17 cellular contexts compared by ENCODE assay signal in the genomic region with DNA sequence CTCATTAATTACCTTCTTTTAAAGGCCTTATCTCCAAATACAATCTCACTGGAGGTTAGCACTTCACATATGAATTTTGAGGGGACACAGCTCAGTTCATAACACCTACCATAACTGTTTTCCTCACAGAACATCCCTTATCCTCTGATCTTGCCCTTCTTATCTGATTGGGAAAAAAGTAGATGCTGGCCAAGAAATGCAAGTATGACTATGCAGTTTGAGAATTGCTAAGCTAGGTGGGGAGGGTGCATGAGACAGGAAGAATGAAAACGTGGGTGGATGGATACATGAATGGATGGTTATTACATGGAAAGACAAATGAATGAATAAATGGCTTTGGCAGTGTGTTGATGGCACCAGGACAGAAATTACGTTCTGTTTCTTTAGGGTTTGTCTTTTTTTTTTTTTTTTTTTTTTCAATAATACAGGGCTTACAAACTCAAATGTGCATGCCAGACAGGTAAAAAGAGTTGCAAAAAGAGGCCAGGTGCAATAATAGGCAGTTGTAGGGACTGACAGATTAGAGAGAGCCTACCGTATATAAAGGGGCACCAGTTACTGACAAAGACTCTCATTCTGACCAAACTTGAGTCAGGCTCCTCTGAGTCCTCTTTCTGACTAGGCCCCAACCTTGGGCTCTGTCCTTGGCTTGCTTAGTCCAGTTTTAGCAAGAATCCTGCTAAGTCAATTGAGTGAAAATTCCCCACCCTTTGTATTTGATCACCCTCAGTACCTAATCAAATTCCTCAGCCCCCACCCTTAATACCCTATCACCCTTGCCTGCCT.
DNase-seq lines count a peak whose midpoint lies in the region; ATAC-seq and TF ChIP-seq lines count a peak whose summit lies in the region.
"Had no signal": no experiment of that assay in that cellular context is flagged by ENCODE, and none has a peak within 500 bp of the region (broad histone marks: within the 10 kb centered on the region; RNA-seq: fewer than 3 reads in every experiment).

No MANE protein-coding gene starts in this region.

- POLR2A ChIA-PET in activated CD4-positive, alpha-beta T cell treated with anti-CD3 and anti-CD28 coated beads for 36 hours (lab: Charles Lee): interaction anchor here (0.5 kb wide), 1 partner anchor 635 kb away, joined by 3 read pairs; no protein-coding TSS in a partner anchor

- H3K9me3 Mint-ChIP-seq in activated CD4-positive, alpha-beta T cell treated with anti-CD3 and anti-CD28 coated beads for 36 hours (ENCODE audit: low read depth): no peaks in the 10 kb centered on the region
- H3K9me3 Mint-ChIP-seq: activated naive CD4-positive, alpha-beta T cell treated with anti-CD3 and anti-CD28 coated beads for 36 hours; IgD-negative memory B cell had no signal

- H3K4me3 Mint-ChIP-seq in activated CD4-positive, alpha-beta T cell treated with anti-CD3 and anti-CD28 coated beads for 36 hours: no peak overlapping the region
- H3K4me3 Mint-ChIP-seq: activated naive CD4-positive, alpha-beta T cell treated with anti-CD3 and anti-CD28 coated beads for 36 hours; IgD-negative memory B cell had no signal

- H3K27me3 Mint-ChIP-seq in activated CD4-positive, alpha-beta T cell treated with anti-CD3 and anti-CD28 coated beads for 36 hours: no peaks in the 10 kb centered on the region
- H3K27me3 Mint-ChIP-seq: IgD-negative memory B cell had no signal

- peaks cover 41% of the 10 kb centered on the region for H3K4me1 Mint-ChIP-seq in activated CD4-positive, alpha-beta T cell treated with anti-CD3 and anti-CD28 coated beads for 36 hours

- no peak for DNase-seq in activated CD4-positive, alpha-beta T cell treated with anti-CD3 and anti-CD28 coated beads for 36 hours
- DNase-seq in activated CD4-positive, alpha-beta T cell treated with anti-CD3 and anti-CD28 coated beads, Interleukin-2, amount 50 U/mL, for 4 hours: no peak
- DNase-seq in RPMI7951 (ENCODE audit: low read depth) (peak; percentile 74), choroid plexus epithelial cell (ENCODE audit: low read depth) (peak; percentile 57), renal cortical epithelial cell (ENCODE audit: low read depth) (peak; percentile 36), NCI-H69 (lab: John Stamatoyannopoulos, UW) (no peak)
- DNase-seq: activated CD4-positive, alpha-beta T cell treated with anti-CD3 and anti-CD28 coated beads, Interleukin-2, amount 50 U/mL, for 48 hours; activated naive CD4-positive, alpha-beta T cell treated with anti-CD3 and anti-CD28 coated beads for 36 hours; COR-L47; hippocampal formation; left ventricle myocardium superior; NCI-H1417 treated with DMSO at 0.1 percent for 48 hours; NCI-H524 treated with DMSO at 0.1 percent for 48 hours; substantia nigra had no signal

- H3K4me3 ChIP-seq in choroid plexus epithelial cell (ENCODE audit: low read depth, low read length): no peak overlapping the region

- no peak for TF ChIP-seq CTCF in choroid plexus epithelial cell (conservative IDR thresholded peaks at IDR 0.05; ENCODE audit: low read depth, low read length)

- H3K36me3 Mint-ChIP-seq in activated CD4-positive, alpha-beta T cell treated with anti-CD3 and anti-CD28 coated beads for 36 hours (ENCODE audit: low read depth): no peaks in the 10 kb centered on the region
- H3K36me3 Mint-ChIP-seq: IgD-negative memory B cell had no signal

- ATAC-seq in activated CD4-positive, alpha-beta T cell treated with anti-CD3 and anti-CD28 coated beads for 36 hours: peak; percentile 59
- ATAC-seq in GM19397 (IDR thresholded peaks at IDR 0.05; ENCODE audit: unreplicated experiment) (no peak), GM19324 (IDR thresholded peaks at IDR 0.05; ENCODE audit: low FRiP score, unreplicated experiment) (no peak)
- ATAC-seq: left ventricle myocardium superior had no signal

- CTCF ChIA-PET in activated CD4-positive, alpha-beta T cell treated with anti-CD3 and anti-CD28 coated beads for 36 hours (lab: Charles Lee): no interaction called here

- peak overlapping the region; percentile 12 for H3K27ac Mint-ChIP-seq in activated CD4-positive, alpha-beta T cell treated with anti-CD3 and anti-CD28 coated beads for 36 hours
- H3K27ac Mint-ChIP-seq: activated naive CD4-positive, alpha-beta T cell treated with anti-CD3 and anti-CD28 coated beads for 36 hours; IgD-negative memory B cell had no signal

- intact Hi-C loops in activated CD4-positive, alpha-beta T cell treated with anti-CD3 and anti-CD28 coated beads for 36 hours (cut with DNase I, micrococcal nuclease): loop anchor here in 1 of 2 experiments (5.0 kb wide), 1 partner anchor 294 kb away; no protein-coding TSS in a partner anchor

Comparison
In these comparisons a context has a peak if more than half of its experiments do, and no peak if none do; other contexts are left out.
1. DNase-seq: peak in RPMI7951 (single experiment), choroid plexus epithelial cell (single experiment) and renal cortical epithelial cell (single experiment); none in activated CD4-positive, alpha-beta T cell treated with anti-CD3 and anti-CD28 coated beads for 36 hours (single experiment), activated CD4-positive, alpha-beta T cell treated with anti-CD3 and anti-CD28 coated beads, Interleukin-2, amount 50 U/mL, for 4 hours (0 of 2) and NCI-H69 (single experiment).